In the genomic region with DNA sequence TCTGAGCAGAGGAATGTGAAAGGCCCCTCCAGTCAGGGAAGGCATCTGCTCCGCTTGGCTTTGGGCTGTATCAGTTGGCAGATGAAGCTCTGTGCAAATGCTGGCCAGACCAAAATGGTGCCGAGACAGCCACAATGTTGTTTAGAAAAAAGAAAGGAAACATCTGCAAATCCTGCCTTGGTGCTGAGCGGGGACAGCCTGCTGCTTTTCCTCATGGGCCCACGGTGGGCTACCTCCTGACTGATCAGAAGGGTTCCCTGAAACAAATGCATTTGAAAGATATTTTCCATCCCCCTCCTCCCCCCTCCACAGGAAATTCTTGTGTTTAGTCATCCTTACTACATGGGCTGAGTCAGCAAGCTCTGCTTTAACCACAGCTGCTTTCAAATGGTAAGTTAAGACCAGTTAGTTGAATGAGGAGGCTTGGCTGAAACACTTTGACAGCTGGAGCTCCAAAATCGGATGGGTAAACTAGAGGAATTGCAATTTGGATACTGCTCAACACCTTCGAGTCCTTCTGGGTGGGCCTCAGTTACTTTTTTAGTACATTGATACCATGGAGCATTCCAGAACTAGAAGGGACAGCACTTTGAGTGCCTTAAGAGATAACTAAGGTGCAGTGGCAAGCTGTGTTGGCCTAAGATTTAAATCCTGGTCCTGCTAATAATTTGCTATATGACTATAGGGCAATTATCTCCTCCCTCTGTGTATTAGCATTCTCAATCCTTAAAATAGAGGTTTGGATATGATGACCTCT, we compare ENCODE assay signal across 8 cellular contexts. TPM values are rescaled to one million over a fixed set of nuclear protein-coding genes. Genes with fewer than 3 reads are reported as not detected.
DNase-seq lines count a peak whose midpoint lies in the region; ATAC-seq and TF ChIP-seq lines count a peak whose summit lies in the region.

No MANE protein-coding gene starts in this region.

- no peak overlapping the region for H3K4me3 Mint-ChIP-seq in stimulated activated naive CD8-positive, alpha-beta T cell treated with anti-CD3 and anti-CD28 coated beads, Interleukin-15, amount 100 ng/mL, for 72 hours

- H3K4me1 Mint-ChIP-seq in stimulated activated naive CD8-positive, alpha-beta T cell treated with anti-CD3 and anti-CD28 coated beads, Interleukin-15, amount 100 ng/mL, for 72 hours, result peaks cover 9% of the 10 kb centered on the region

- no peak overlapping the region for H3K4me3 ChIP-seq in esophagus muscularis mucosa

- no peak for TF ChIP-seq CTCF in esophagus muscularis mucosa (IDR thresholded peaks at IDR 0.05)

- no peaks in the 10 kb centered on the region for H3K9me3 ChIP-seq in esophagus muscularis mucosa

- intact Hi-C loops in esophagus muscularis mucosa (cut with DNase I) (no loop called here), posterior cingulate gyrus (cut with DNase I) (no loop called here)

- no peak overlapping the region for H3K27ac Mint-ChIP-seq in stimulated activated naive CD8-positive, alpha-beta T cell treated with anti-CD3 and anti-CD28 coated beads, Interleukin-15, amount 100 ng/mL, for 72 hours

- TF ChIP-seq POLR2A in GM18505 (IDR thresholded peaks at IDR 0.05; ENCODE audit: borderline replicate concordance, extremely low read depth, insufficient read depth, insufficient read length), result no peak
- TF ChIP-seq POLR2A in erythroblast (IDR thresholded peaks at IDR 0.05; ENCODE audit: low read length), result no peak
- no peak for TF ChIP-seq POLR2A in esophagus muscularis mucosa (IDR thresholded peaks at IDR 0.05; ENCODE audit: low read depth)

- H3K9me3 Mint-ChIP-seq in stimulated activated naive CD8-positive, alpha-beta T cell treated with anti-CD3 and anti-CD28 coated beads, Interleukin-15, amount 100 ng/mL, for 72 hours, result no peaks in the 10 kb centered on the region

- peak; percentile 21 for DNase-seq in 8988T
- DNase-seq in OCI-M1 (lab: John Stamatoyannopoulos, UW), result peak; percentile 70
- peak; percentile 13 to 30 for DNase-seq in erythroblast (lab: John Stamatoyannopoulos, UW)
- peak in 1 of 2 donors; percentile 12 for DNase-seq in stimulated activated naive CD8-positive, alpha-beta T cell treated with anti-CD3 and anti-CD28 coated beads, Interleukin-15, amount 100 ng/mL, for 72 hours
- no peak for DNase-seq in esophagus muscularis mucosa (ENCODE audit: extremely low spot score)
- DNase-seq in posterior cingulate gyrus, result no peak

- no peak for TF ChIP-seq EP300 in esophagus muscularis mucosa (IDR thresholded peaks at IDR 0.05)

- H3K4me1 ChIP-seq in esophagus muscularis mucosa, result peaks cover 0 to 11% (median 5%) of the 10 kb centered on the region in 4 donors

- 36% methylated on average over 6 of the region's 6 CpGs for WGBS in esophagus muscularis mucosa

- no peaks in the 10 kb centered on the region for H3K27me3 ChIP-seq in esophagus muscularis mucosa

- ATAC-seq in GM18505 (IDR thresholded peaks at IDR 0.05; ENCODE audit: unreplicated experiment) (peak; percentile 85), HG02885 (IDR thresholded peaks at IDR 0.05; ENCODE audit: poor library complexity, unreplicated experiment) (peak; percentile 94)
- ATAC-seq in stimulated activated naive CD8-positive, alpha-beta T cell treated with anti-CD3 and anti-CD28 coated beads, Interleukin-15, amount 100 ng/mL, for 72 hours, result peak; percentile 84

- no peaks in the 10 kb centered on the region for H3K36me3 ChIP-seq in esophagus muscularis mucosa

- H3K27me3 Mint-ChIP-seq in stimulated activated naive CD8-positive, alpha-beta T cell treated with anti-CD3 and anti-CD28 coated beads, Interleukin-15, amount 100 ng/mL, for 72 hours, result peaks cover 8% of the 10 kb centered on the region

- no peak overlapping the region for H3K27ac ChIP-seq in esophagus muscularis mucosa (replicated peaks in 1 of 4)

RNA-seq across cellular contexts. Expression of a gene that starts 36.0 kb away (rescaled TPM):
- not detected for total RNA-seq in esophagus muscularis mucosa

Comparison
In these comparisons a context has a peak if more than half of its experiments do, and no peak if none do; other contexts are left out.
1. DNase-seq: peak in 8988T (single experiment), OCI-M1 (single experiment) and erythroblast (2 of 2); none in esophagus muscularis mucosa (single experiment) and posterior cingulate gyrus (0 of 10).
2. Peak in every context shown above with its lines, with median percentiles within 50 percentile points of each other: ATAC-seq.